ENCODE assay signal across 1 cellular context in genomic region chr22:38257170-38257569, GRCh38.
TF ChIP-seq lines count a peak whose summit lies in the region.

No MANE protein-coding gene starts in this region.

TF ChIP-seq in GM23338, 12 proteins besides CTCF, POLR2A, EP300 and RAD21 (continued from another document):
- TF ChIP-seq ZNF462 (CRISPR knock-in tag; IDR thresholded peaks at IDR 0.05) (no peak), ZNF331 (CRISPR knock-in tag; IDR thresholded peaks at IDR 0.05; ENCODE audit: low read depth) (no peak), EZH2phosphoT487 (IDR thresholded peaks at IDR 0.05; ENCODE audit: unreplicated experiment) (no peak), STAT1 (IDR thresholded peaks at IDR 0.05; ENCODE audit: unreplicated experiment) (no peak)
